Comparison of ENCODE assay signal across 29 cellular contexts in genomic region chr13:39369161-39369890, GRCh38.
"Had no signal": no experiment of that assay in that cellular context is flagged by ENCODE, and none has a peak within 500 bp of the region (broad histone marks: within the 10 kb centered on the region; RNA-seq: fewer than 3 reads in every experiment).

No MANE protein-coding gene starts in this region.

- H3K27me3 ChIP-seq: adrenal gland, breast epithelium, cardiac muscle cell, colonic mucosa, esophagus squamous epithelium, gastroesophageal sphincter had no signal

- ATAC-seq: activated CD4-positive, CD25-positive, alpha-beta regulatory T cell treated with anti-CD3 and anti-CD28 coated beads, Interleukin-2, amount 50 U/mL, for 24 hours; activated CD8-positive, alpha-beta memory T cell treated with anti-CD3 and anti-CD28 coated beads, Interleukin-2, amount 10 ng/mL, durations not matched to agents 7 days and 5 days; activated CD8-positive, alpha-beta T cell treated with anti-CD3 and anti-CD28 coated beads, Interleukin-2, amount 10 ng/mL, durations not matched to agents 7 days and 5 days; activated naive CD8-positive, alpha-beta T cell treated with anti-CD3 and anti-CD28 coated beads, Interleukin-2, amount 50 U/mL, for 24 hours; gastroesophageal sphincter; T-cell had no signal

- H3K36me3 ChIP-seq: adrenal gland, breast epithelium, cardiac muscle cell, colonic mucosa, esophagus squamous epithelium, gastroesophageal sphincter, WERI-Rb-1 had no signal

- H3K9me3 ChIP-seq: adrenal gland, breast epithelium, colonic mucosa, esophagus squamous epithelium, gastroesophageal sphincter had no signal

- H3K4me1 ChIP-seq: adrenal gland, breast epithelium, colonic mucosa had no signal

- H3K4me3 ChIP-seq: adrenal gland, breast epithelium, cardiac muscle cell, colonic mucosa, esophagus squamous epithelium, gastroesophageal sphincter had no signal

- DNase-seq: activated B cell treated with CpG ODN at 0.5 μM for 24 hours; activated CD4-positive, alpha-beta memory T cell treated with anti-CD3 and anti-CD28 coated beads for 36 hours; activated CD4-positive, alpha-beta T cell treated with anti-CD3 and anti-CD28 coated beads, Interleukin-2, amount 10 ng/mL, durations not matched to agents 24 days and 14 days; activated CD8-positive, alpha-beta memory T cell treated with anti-CD3 and anti-CD28 coated beads, Interleukin-2, amount 10 ng/mL, durations not matched to agents 7 days and 5 days; activated CD8-positive, alpha-beta memory T cell treated with anti-CD3 and anti-CD28 coated beads, Interleukin-2, amount 50 U/mL, for 4 hours; activated CD8-positive, alpha-beta T cell treated with anti-CD3 and anti-CD28 coated beads, Interleukin-2, amount 10 ng/mL, durations not matched to agents 7 days and 5 days; activated effector memory CD4-positive, alpha-beta T cell treated with anti-CD3 and anti-CD28 coated beads, Interleukin-2, amount 50 U/mL, for 16 hours; activated naive CD4-positive, alpha-beta T cell treated with anti-CD3 and anti-CD28 coated beads for 36 hours; activated naive CD8-positive, alpha-beta T cell treated with anti-CD3 and anti-CD28 coated beads for 36 hours; activated naive CD8-positive, alpha-beta T cell treated with anti-CD3 and anti-CD28 coated beads, Interleukin-2, amount 50 U/mL, for 24 hours; activated T-cell treated with anti-CD3 and anti-CD28 coated beads, Interleukin-2, amount 50 U/mL, for 1 hour; activated T-cell treated with anti-CD3 and anti-CD28 coated beads, Interleukin-2, amount 50 U/mL, for 48 hours; adrenal gland; amygdala; aorta; central memory CD4-positive, alpha-beta T cell; cerebellar nuclear complex; colonic mucosa; effector CD8-positive, alpha-beta T cell; esophagus squamous epithelium; foreskin melanocyte; T-cell; T1000; WERI-Rb-1 had no signal

- H3K27ac ChIP-seq: adrenal gland, breast epithelium, cardiac muscle cell, colonic mucosa, epithelial cell of prostate, esophagus squamous epithelium, gastroesophageal sphincter, WERI-Rb-1 had no signal
